9 cellular contexts compared by ENCODE assay signal in the genomic region with DNA sequence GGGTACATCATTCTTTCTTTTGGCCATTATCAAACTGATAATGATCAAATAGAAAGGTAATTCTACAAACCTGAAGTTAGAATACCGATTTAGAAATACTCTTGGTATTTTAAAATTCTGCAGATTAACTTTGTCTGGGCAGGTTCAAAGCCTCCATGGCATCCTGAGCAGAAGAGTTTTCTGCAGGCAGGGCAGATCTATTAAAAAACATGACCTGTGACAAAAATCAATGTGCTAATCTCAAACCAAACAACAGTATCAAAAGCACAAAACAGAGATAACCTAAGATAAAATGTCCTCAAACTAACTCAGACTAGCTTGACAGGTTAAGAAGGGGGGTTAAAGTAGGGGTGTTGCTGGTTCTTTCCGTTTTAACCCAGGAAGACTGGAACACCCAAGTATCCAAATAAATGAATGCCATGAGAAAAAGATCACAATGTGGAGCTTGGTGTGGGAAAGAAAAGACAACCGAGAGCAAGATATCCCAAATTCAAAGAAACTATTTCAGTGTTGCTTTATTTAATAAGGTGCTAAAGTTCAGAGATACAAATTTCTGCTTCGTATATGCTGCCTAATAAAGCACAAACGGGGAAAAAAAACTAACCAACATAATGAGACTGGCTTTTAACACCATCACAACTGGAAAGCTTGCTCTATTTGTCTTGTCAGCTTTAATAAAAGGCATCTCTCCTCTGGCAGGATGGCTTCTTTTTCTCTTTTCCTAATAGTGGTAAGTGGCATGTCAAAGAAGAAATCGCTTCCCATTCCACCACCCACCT. TPM values are rescaled to one million over a fixed set of nuclear protein-coding genes. Genes with fewer than 3 reads are reported as not detected.
DNase-seq lines count a peak whose midpoint lies in the region; ATAC-seq, FAIRE-seq and TF ChIP-seq lines count a peak whose summit lies in the region.
"Had no signal": no experiment of that assay in that cellular context is flagged by ENCODE, and none has a peak within 500 bp of the region (broad histone marks: within the 10 kb centered on the region; RNA-seq: fewer than 3 reads in every experiment).

No MANE protein-coding gene starts in this region.

- intact Hi-C loops in uterus (cut with DNase I; ENCODE audit: low total_unique reads) = no loop called here

- peak overlapping the region; percentile 85 for H3K27ac ChIP-seq in RWPE2 (ENCODE audit: poor library complexity, severe bottlenecking)
- H3K27ac ChIP-seq in rectal smooth muscle tissue (ENCODE audit: low read depth, low read length) = no peak overlapping the region
- H3K27ac ChIP-seq in uterus = no peak overlapping the region

- H3K27me3 ChIP-seq in RWPE2 (ENCODE audit: insufficient read depth, poor library complexity, severe bottlenecking) (no peaks in the 10 kb centered on the region), rectal smooth muscle tissue (ENCODE audit: control insufficient read depth, insufficient read depth, low read length) (no peaks in the 10 kb centered on the region), uterus (peaks cover 0 to 6% of the 10 kb centered on the region in 2 donors)

- no peak for TF ChIP-seq POLR2A in uterus (IDR thresholded peaks at IDR 0.05)

- TF ChIP-seq CTCF in RWPE2 (IDR thresholded peaks at IDR 0.05; ENCODE audit: poor library complexity, severe bottlenecking) (no peak), fibroblast of villous mesenchyme (IDR thresholded peaks at IDR 0.05; ENCODE audit: insufficient read depth, low read depth, low read length) (no peak), GM10266 (IDR thresholded peaks at IDR 0.05; ENCODE audit: control insufficient read depth, insufficient read depth, low read depth, missing control alignments) (no peak), uterus (IDR thresholded peaks at IDR 0.05) (no peak)

- H3K36me3 ChIP-seq in RWPE2 (ENCODE audit: low read depth) (0 out of 2 replicates have a peak, but pooled peaks cover 4% of the 10 kb centered on the region), rectal smooth muscle tissue (ENCODE audit: control insufficient read depth, insufficient read depth, low read length) (no peaks in the 10 kb centered on the region), uterus (no peaks in the 10 kb centered on the region)

- no peak overlapping the region for H3K9ac ChIP-seq in rectal smooth muscle tissue (ENCODE audit: low read length)

- H3K9me3 ChIP-seq in RWPE2 (ENCODE audit: severe bottlenecking) (no peaks in the 10 kb centered on the region), uterus (no peaks in the 10 kb centered on the region)

- DNase-seq in RWPE2 (ENCODE audit: low spot score) (no peak), fibroblast of villous mesenchyme (ENCODE audit: low read depth) (no peak), GM10266 (ENCODE audit: extremely low spot score) (no peak), uterus (no peak)
- DNase-seq: activated CD4-positive, CD25-positive, alpha-beta regulatory T cell treated with anti-CD3 and anti-CD28 coated beads, Interleukin-2, amount 50 U/mL, for 72 hours had no signal

- H3K4me1 ChIP-seq in RWPE2 (ENCODE audit: insufficient read depth, poor library complexity, severe bottlenecking) = peaks cover 36% of the 10 kb centered on the region
- no peaks in the 10 kb centered on the region for H3K4me1 ChIP-seq in rectal smooth muscle tissue (ENCODE audit: control insufficient read depth, insufficient read depth, low read length)
- peaks cover 0 to 4% of the 10 kb centered on the region in 2 donors for H3K4me1 ChIP-seq in uterus

- H3K4me3 ChIP-seq in RWPE2 (ENCODE audit: severe bottlenecking) (peak overlapping the region; percentile 67), fibroblast of villous mesenchyme (ENCODE audit: low read depth, low read length) (peak overlapping the region; percentile 59), rectal smooth muscle tissue (ENCODE audit: low read length) (peak overlapping the region; percentile 85), uterus (no peak overlapping the region)

- no peak for ATAC-seq in RWPE2 (ENCODE audit: low read depth)
- no peak for ATAC-seq in GM21381 (IDR thresholded peaks at IDR 0.05; ENCODE audit: unreplicated experiment)
- no peak for ATAC-seq in HG03025 (IDR thresholded peaks at IDR 0.05; ENCODE audit: low FRiP score, unreplicated experiment)

- peak; percentile 6 for FAIRE-seq in G401.6 (lab: Jason Lieb, UNC)

RNA-seq across cellular contexts. Expression of a gene that starts 2.4 kb away (rescaled TPM):
- total RNA-seq in fibroblast of villous mesenchyme (3.2 and 6.5 TPM in 2 replicates), uterus (10 to 100 TPM in 2 of 4 donors, 1 to 10 TPM in 2; 1.2 to 22.7 (median 9.4) TPM)

Comparison
In these comparisons a context has a peak if more than half of its experiments do, and no peak if none do; other contexts are left out.
1. H3K4me3 ChIP-seq: peak in RWPE2 (single experiment), fibroblast of villous mesenchyme (single experiment) and rectal smooth muscle tissue (single experiment); none in uterus (0 of 2).